In genomic region chr3:152405915-152406802, GRCh38 we compare ENCODE assay signal across 9 cellular contexts.
DNase-seq lines count a peak whose midpoint lies in the region; ATAC-seq and TF ChIP-seq lines count a peak whose summit lies in the region.
"Had no signal": no experiment of that assay in that cellular context is flagged by ENCODE, and none has a peak within 500 bp of the region (broad histone marks: within the 10 kb centered on the region; RNA-seq: fewer than 3 reads in every experiment).

No MANE protein-coding gene starts in this region.

- peaks cover 0 to 46% (median 19%) of the 10 kb centered on the region in 5 donors for H3K36me3 Mint-ChIP-seq in naive thymus-derived CD4-positive, alpha-beta T cell

- H3K36me3 ChIP-seq in BJ (ENCODE audit: control insufficient read depth, insufficient read depth, low read length), result no peaks in the 10 kb centered on the region
- no peaks in the 10 kb centered on the region for H3K36me3 ChIP-seq in naive thymus-derived CD4-positive, alpha-beta T cell (ENCODE audit: control insufficient read depth in 2 of 3, insufficient read depth in 3 of 3, low read length in 3 of 3)

- H3K27ac ChIP-seq in caudate nucleus (ENCODE audit: low read depth, low read length), result peak overlapping the region; percentile 58
- H3K27ac ChIP-seq in naive thymus-derived CD4-positive, alpha-beta T cell (ENCODE audit: low read depth, low read length), result peak overlapping the region; percentile 32
- H3K27ac ChIP-seq: VCaP had no signal

- H3K4me1 ChIP-seq in naive thymus-derived CD4-positive, alpha-beta T cell (ENCODE audit: control insufficient read depth in 2 of 2, insufficient read depth in 2 of 2, low read length in 2 of 2), result peaks cover 33 to 52% of the 10 kb centered on the region in 2 donors

- H3K4me3 Mint-ChIP-seq in naive thymus-derived CD4-positive, alpha-beta T cell, result peak overlapping the region in 6 of 10 donors; percentile 2 to 35 (median 24)

- no peaks in the 10 kb centered on the region for H3K27me3 ChIP-seq in BJ (ENCODE audit: control insufficient read depth, insufficient read depth, low read length)
- no peaks in the 10 kb centered on the region for H3K27me3 ChIP-seq in naive thymus-derived CD4-positive, alpha-beta T cell (ENCODE audit: control insufficient read depth in 2 of 2, insufficient read depth in 2 of 2, low read length in 2 of 2)

- H3K27ac Mint-ChIP-seq in naive thymus-derived CD4-positive, alpha-beta T cell, result peak overlapping the region; percentile 15 to 87 (median 52)

- H3K4me1 Mint-ChIP-seq in naive thymus-derived CD4-positive, alpha-beta T cell, result peaks cover 42 to 93% (median 84%) of the 10 kb centered on the region in 7 donors

- TF ChIP-seq CTCF in BJ (IDR thresholded peaks at IDR 0.05; ENCODE audit: insufficient read depth, low read depth, low read length) (no peak), lower leg skin (IDR thresholded peaks at IDR 0.05) (no peak)

- TF ChIP-seq POLR2A in lower leg skin (IDR thresholded peaks at IDR 0.05), result no peak

- H3K4me3 ChIP-seq in BJ (ENCODE audit: low read depth, low read length), result no peak overlapping the region
- no peak overlapping the region for H3K4me3 ChIP-seq in naive thymus-derived CD4-positive, alpha-beta T cell (ENCODE audit: low read length)
- no peak overlapping the region for H3K4me3 ChIP-seq in lower leg skin (ENCODE audit: low read depth, poor library complexity, severe bottlenecking)

- intact Hi-C loops in naive thymus-derived CD4-positive, alpha-beta T cell (cut with micrococcal nuclease), result loop anchor here in 1 of 2 donors (1.0 kb wide), 1 partner anchor 8 kb away; no protein-coding TSS in a partner anchor
- intact Hi-C loops in lower leg skin (cut with DNase I; ENCODE audit: low total_unique reads), result no loop called here

- 60 to 61% methylated on average over 3 of the region's 3 CpGs for WGBS in lower leg skin, 2 donors

- DNase-seq in BJ (ENCODE audit: low read depth) (peak; percentile 95), NCI-H128 (lab: John Stamatoyannopoulos, UW; ENCODE audit: unreplicated experiment) (peak; percentile 34), caudate nucleus (lab: John Stamatoyannopoulos, UW) (peak in 2 of 61 donors; percentile 22 to 28), lower leg skin (ENCODE audit: low spot score in 2 of 2) (no peak), NCI-H446 treated with DMSO at 0.1 percent for 48 hours (lab: John Stamatoyannopoulos, UW) (no peak)
- DNase-seq in naive thymus-derived CD4-positive, alpha-beta T cell, result no peak

- no peaks in the 10 kb centered on the region for H3K27me3 Mint-ChIP-seq in naive thymus-derived CD4-positive, alpha-beta T cell

- no peak for ATAC-seq in naive thymus-derived CD4-positive, alpha-beta T cell
- ATAC-seq in HG03175 (IDR thresholded peaks at IDR 0.05; ENCODE audit: unreplicated experiment) (no peak), HG03378 (IDR thresholded peaks at IDR 0.05; ENCODE audit: unreplicated experiment) (no peak)

- H3K9me3 Mint-ChIP-seq in naive thymus-derived CD4-positive, alpha-beta T cell, result peaks cover 0 to 2% (median 0%) of the 10 kb centered on the region in 11 donors

- POLR2A ChIA-PET in BJ (lab: Charles Lee), result interaction anchor here (0.6 kb wide), 1 partner anchor 14 kb away, joined by 5 read pairs; no protein-coding TSS in a partner anchor
- POLR2A ChIA-PET in naive thymus-derived CD4-positive, alpha-beta T cell (lab: Charles Lee), result interaction anchor here (1.0 to 1.1 kb wide), 2 partner anchors 12 to 23 kb away, joined by 3 to 4 read pairs; no protein-coding TSS in a partner anchor

- H3K9me3 ChIP-seq in naive thymus-derived CD4-positive, alpha-beta T cell (ENCODE audit: control insufficient read depth in 2 of 3, low read length in 3 of 3), result no peaks in the 10 kb centered on the region

- CTCF ChIA-PET in BJ (lab: Yijun Ruan, JAX), result interaction anchor here (0.9 to 1.2 kb wide), 2 partner anchors 12 to 38 kb away, joined by 4 to 5 read pairs; no protein-coding TSS in a partner anchor
- CTCF ChIA-PET in naive thymus-derived CD4-positive, alpha-beta T cell (lab: Charles Lee), result interaction anchor here (1.0 kb wide), 1 partner anchor 222 kb away, joined by 3 read pairs; no protein-coding TSS in a partner anchor

Comparison
In these comparisons a context has a peak if more than half of its experiments do, and no peak if none do; other contexts are left out.
1. DNase-seq: peak in BJ (single experiment) and NCI-H128 (single experiment); none in naive thymus-derived CD4-positive, alpha-beta T cell (0 of 9), lower leg skin (0 of 2) and NCI-H446 treated with DMSO at 0.1 percent for 48 hours (single experiment).